1 cellular context compared by ENCODE assay signal in the genomic region with DNA sequence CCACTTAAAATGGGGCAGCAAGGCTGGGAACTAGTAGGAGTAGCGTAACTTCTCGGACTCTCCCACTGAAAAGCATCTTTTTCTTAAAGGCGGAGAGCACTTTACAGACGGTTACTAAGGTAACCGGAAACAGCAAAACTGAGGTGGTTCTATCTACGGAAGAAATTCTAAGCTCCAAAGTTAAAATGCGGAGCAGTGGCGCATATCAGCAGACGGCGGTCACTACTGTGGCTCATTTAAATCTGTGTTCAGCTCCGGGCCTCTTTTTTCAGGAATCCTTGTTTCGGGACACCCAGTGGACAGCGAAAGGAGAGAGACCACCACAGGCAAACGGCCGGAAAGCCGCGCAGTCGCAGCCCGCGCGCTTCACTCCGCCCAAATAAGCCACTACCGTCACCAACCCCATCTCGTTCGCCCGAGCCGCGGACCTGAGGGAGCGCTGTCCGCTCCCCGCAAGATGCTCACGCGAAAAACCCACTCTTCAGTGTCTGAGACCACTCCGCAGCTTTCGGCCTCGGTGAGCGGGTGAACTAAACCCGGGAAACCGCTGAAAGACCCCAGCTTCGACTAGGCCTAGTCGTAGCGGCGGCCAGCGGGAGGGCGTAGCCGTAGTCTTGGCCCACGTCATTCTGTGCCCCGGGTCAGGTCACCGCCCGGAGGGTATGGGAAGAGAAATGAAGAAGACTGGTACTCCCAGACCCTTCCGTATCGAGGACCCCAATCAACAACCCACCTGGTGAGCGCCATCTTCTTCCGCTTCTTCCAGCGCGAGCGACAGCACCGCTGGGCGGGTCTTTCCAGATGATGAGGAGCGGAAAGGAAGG.
A peak's percentile ranks its signal among the peaks of the same experiment; 100 is the strongest.
TF ChIP-seq lines count a peak whose summit lies in the region.

Gene SNW1 (minus strand): TSS at position 776 of the 824 bp plus-strand sequence. CDS start 29 bp downstream, at position 747.

TF ChIP-seq in HepG2, 621 proteins besides CTCF, POLR2A, EP300 and RAD21 (continued from another document and continues in another):
- TF ChIP-seq ZBTB34 (CRISPR knock-in tag; IDR thresholded peaks at IDR 0.05) (no peak), NR2F2 (IDR thresholded peaks at IDR 0.05; ENCODE audit: borderline replicate concordance, low read depth) (no peak), CCDC6 (CRISPR knock-in tag; IDR thresholded peaks at IDR 0.05) (0 out of 2 replicates have a peak, but pooled peaks have one; percentile 44), RXRA (CRISPR knock-in tag; IDR thresholded peaks at IDR 0.05) (0 out of 2 replicates have a peak, but pooled peaks have one; percentile 46), TFE3 (CRISPR knock-in tag; IDR thresholded peaks at IDR 0.05) (no peak), MEF2D (CRISPR knock-in tag; IDR thresholded peaks at IDR 0.05) (no peak; the same call in 1 of the 2 replicates), SCMH1 (CRISPR knock-in tag; IDR thresholded peaks at IDR 0.05; ENCODE audit: borderline replicate concordance) (no peak), ZNF337 (CRISPR knock-in tag; IDR thresholded peaks at IDR 0.05; ENCODE audit: borderline replicate concordance, low read depth) (no peak), AKNA (CRISPR knock-in tag; IDR thresholded peaks at IDR 0.05; ENCODE audit: borderline replicate concordance) (no peak), RARG (CRISPR knock-in tag; IDR thresholded peaks at IDR 0.05; ENCODE audit: low read depth) (no peak), STAG1 (CRISPR knock-in tag; IDR thresholded peaks at IDR 0.05) (no peak; the same call in 1 of the 2 replicates), RELA (CRISPR knock-in tag; IDR thresholded peaks at IDR 0.05) (no peak), AHDC1 (CRISPR knock-in tag; IDR thresholded peaks at IDR 0.05; ENCODE audit: borderline replicate concordance) (no peak), KAT8 (CRISPR knock-in tag; IDR thresholded peaks at IDR 0.05) (peak; percentile 93), MTF2 (CRISPR knock-in tag; IDR thresholded peaks at IDR 0.05; ENCODE audit: borderline replicate concordance) (no peak), PBX3 (CRISPR knock-in tag; IDR thresholded peaks at IDR 0.05; ENCODE audit: borderline replicate concordance) (no peak), KDM5B (CRISPR knock-in tag; IDR thresholded peaks at IDR 0.05; ENCODE audit: borderline replicate concordance) (peak; percentile 90; the same call in 1 of the 2 replicates), ZNF644 (CRISPR knock-in tag; IDR thresholded peaks at IDR 0.05; ENCODE audit: low read depth) (no peak), FOXP4 (CRISPR knock-in tag; IDR thresholded peaks at IDR 0.05) (no peak), HNRNPH1 (optimal IDR thresholded peaks at IDR 0.05; ENCODE audit: low read depth, low read length) (no peak), PAX8 (CRISPR knock-in tag; IDR thresholded peaks at IDR 0.05; ENCODE audit: borderline replicate concordance) (no peak), ESRRA (CRISPR knock-in tag; IDR thresholded peaks at IDR 0.05; ENCODE audit: low read depth) (no peak), ZNF468 (CRISPR knock-in tag; IDR thresholded peaks at IDR 0.05) (no peak), MNT (IDR thresholded peaks at IDR 0.05) (no peak), ZNF672 (CRISPR knock-in tag; IDR thresholded peaks at IDR 0.05) (no peak), PHB2 (IDR thresholded peaks at IDR 0.05; ENCODE audit: partially characterized antibody) (no peak), YEATS2 (CRISPR knock-in tag; IDR thresholded peaks at IDR 0.05; ENCODE audit: borderline replicate concordance) (no peak), ZNF224 (CRISPR knock-in tag; IDR thresholded peaks at IDR 0.05) (no peak), ZNF460 (CRISPR knock-in tag; IDR thresholded peaks at IDR 0.05; ENCODE audit: borderline replicate concordance) (no peak), SALL1 (CRISPR knock-in tag; IDR thresholded peaks at IDR 0.05) (peak; percentile 83), ZNF430 (CRISPR knock-in tag; IDR thresholded peaks at IDR 0.05) (peak; percentile 62; the same call in 1 of the 2 replicates), ZNF331 (CRISPR knock-in tag; IDR thresholded peaks at IDR 0.05) (peak; percentile 78; the same call in 1 of the 2 replicates), NRL (CRISPR knock-in tag; IDR thresholded peaks at IDR 0.05; ENCODE audit: borderline replicate concordance) (peak; percentile 84; the same call in 1 of the 2 replicates)
- TF ChIP-seq, protein P1, sequence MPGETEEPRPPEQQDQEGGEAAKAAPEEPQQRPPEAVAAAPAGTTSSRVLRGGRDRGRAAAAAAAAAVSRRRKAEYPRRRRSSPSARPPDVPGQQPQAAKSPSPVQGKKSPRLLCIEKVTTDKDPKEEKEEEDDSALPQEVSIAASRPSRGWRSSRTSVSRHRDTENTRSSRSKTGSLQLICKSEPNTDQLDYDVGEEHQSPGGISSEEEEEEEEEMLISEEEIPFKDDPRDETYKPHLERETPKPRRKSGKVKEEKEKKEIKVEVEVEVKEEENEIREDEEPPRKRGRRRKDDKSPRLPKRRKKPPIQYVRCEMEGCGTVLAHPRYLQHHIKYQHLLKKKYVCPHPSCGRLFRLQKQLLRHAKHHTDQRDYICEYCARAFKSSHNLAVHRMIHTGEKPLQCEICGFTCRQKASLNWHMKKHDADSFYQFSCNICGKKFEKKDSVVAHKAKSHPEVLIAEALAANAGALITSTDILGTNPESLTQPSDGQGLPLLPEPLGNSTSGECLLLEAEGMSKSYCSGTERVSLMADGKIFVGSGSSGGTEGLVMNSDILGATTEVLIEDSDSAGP (CRISPR knock-in tag; IDR thresholded peaks at IDR 0.05; ENCODE audit: borderline replicate concordance), result peak; percentile 74; the same call in 1 of the 2 replicates
